ENCODE assay signal across 13 cellular contexts in genomic region chr5:138594305-138595058, GRCh38. TPM values are rescaled to one million over a fixed set of nuclear protein-coding genes. Genes with fewer than 3 reads are reported as not detected.
DNase-seq lines count a peak whose midpoint lies in the region; ATAC-seq and TF ChIP-seq lines count a peak whose summit lies in the region.
"Had no signal": no experiment of that assay in that cellular context is flagged by ENCODE, and none has a peak within 500 bp of the region (broad histone marks: within the 10 kb centered on the region; RNA-seq: fewer than 3 reads in every experiment).

No MANE protein-coding gene starts in this region.

- H3K4me3 Mint-ChIP-seq in activated naive CD4-positive, alpha-beta T cell treated with anti-CD3 and anti-CD28 coated beads, Interleukin-2, amount 10 ng/mL, durations not matched to agents 7 days and 5 days, result no peak overlapping the region
- no peak overlapping the region for H3K4me3 Mint-ChIP-seq in progenitor cell of endocrine pancreas (ENCODE audit: low read depth)
- H3K4me3 Mint-ChIP-seq: activated naive CD4-positive, alpha-beta T cell treated with anti-CD3 and anti-CD28 coated beads for 36 hours had no signal

- intact Hi-C loops in vagina (cut with DNase I), result no loop called here

- TF ChIP-seq POLR2A in GM18505 (IDR thresholded peaks at IDR 0.05; ENCODE audit: borderline replicate concordance, extremely low read depth, insufficient read depth, insufficient read length) (no peak), vagina (IDR thresholded peaks at IDR 0.05) (no peak)

- H3K27me3 ChIP-seq in vagina, result no peaks in the 10 kb centered on the region
- H3K27me3 ChIP-seq: BLaER1 had no signal

- H3K36me3 ChIP-seq in vagina, result no peaks in the 10 kb centered on the region
- H3K36me3 ChIP-seq: BLaER1, HAP-1 had no signal

- H3K27ac ChIP-seq in vagina, result no peak overlapping the region
- H3K27ac ChIP-seq: BLaER1 had no signal

- H3K4me3 ChIP-seq in cardiac fibroblast (replicated peaks in 1 of 2; ENCODE audit: low read depth in 2 of 2, low read length in 2 of 2), result no peak overlapping the region
- no peak overlapping the region for H3K4me3 ChIP-seq in vagina
- H3K4me3 ChIP-seq: BLaER1, HAP-1 had no signal

- peak; percentile 27; the same call in 1 of the 2 replicates for TF ChIP-seq CTCF in LNCAP (IDR thresholded peaks at IDR 0.05)
- TF ChIP-seq CTCF in cardiac fibroblast (IDR thresholded peaks at IDR 0.05; ENCODE audit: low read depth, low read length), result peak; percentile 58
- TF ChIP-seq CTCF in progenitor cell of endocrine pancreas (IDR thresholded peaks at IDR 0.05; ENCODE audit: unreplicated experiment), result peak; percentile 46
- TF ChIP-seq CTCF in vagina (IDR thresholded peaks at IDR 0.05), result no peak

- H3K9me3 Mint-ChIP-seq in activated naive CD4-positive, alpha-beta T cell treated with anti-CD3 and anti-CD28 coated beads, Interleukin-2, amount 10 ng/mL, durations not matched to agents 7 days and 5 days, result no peaks in the 10 kb centered on the region
- H3K9me3 Mint-ChIP-seq in activated naive CD4-positive, alpha-beta T cell treated with anti-CD3 and anti-CD28 coated beads, Interleukin-2, amount 50 U/mL, for 72 hours, result no peaks in the 10 kb centered on the region
- no peaks in the 10 kb centered on the region for H3K9me3 Mint-ChIP-seq in progenitor cell of endocrine pancreas (ENCODE audit: low read depth)
- H3K9me3 Mint-ChIP-seq: activated naive CD4-positive, alpha-beta T cell treated with anti-CD3 and anti-CD28 coated beads for 36 hours had no signal

- ATAC-seq in activated naive CD4-positive, alpha-beta T cell treated with anti-CD3 and anti-CD28 coated beads, Interleukin-2, amount 50 U/mL, for 72 hours, result no peak
- ATAC-seq in GM18505 (IDR thresholded peaks at IDR 0.05; ENCODE audit: unreplicated experiment) (no peak), HG02840 (IDR thresholded peaks at IDR 0.05; ENCODE audit: low FRiP score, unreplicated experiment) (no peak)

- peak overlapping the region; percentile 71 for H3K27ac Mint-ChIP-seq in activated naive CD4-positive, alpha-beta T cell treated with anti-CD3 and anti-CD28 coated beads, Interleukin-2, amount 10 ng/mL, durations not matched to agents 7 days and 5 days
- no peak overlapping the region for H3K27ac Mint-ChIP-seq in activated naive CD4-positive, alpha-beta T cell treated with anti-CD3 and anti-CD28 coated beads, Interleukin-2, amount 50 U/mL, for 72 hours
- peak overlapping the region; percentile 8 for H3K27ac Mint-ChIP-seq in progenitor cell of endocrine pancreas
- H3K27ac Mint-ChIP-seq: activated naive CD4-positive, alpha-beta T cell treated with anti-CD3 and anti-CD28 coated beads for 36 hours had no signal

- peaks cover 63% of the 10 kb centered on the region for H3K27me3 Mint-ChIP-seq in activated naive CD4-positive, alpha-beta T cell treated with anti-CD3 and anti-CD28 coated beads, Interleukin-2, amount 10 ng/mL, durations not matched to agents 7 days and 5 days
- H3K27me3 Mint-ChIP-seq in progenitor cell of endocrine pancreas, result peaks cover 3% of the 10 kb centered on the region

- H3K9me3 ChIP-seq in vagina, result no peaks in the 10 kb centered on the region
- H3K9me3 ChIP-seq: BLaER1, HAP-1 had no signal

- peak; percentile 23 for DNase-seq in activated naive CD4-positive, alpha-beta T cell treated with anti-CD3 and anti-CD28 coated beads, Interleukin-2, amount 10 ng/mL, durations not matched to agents 7 days and 5 days
- no peak for DNase-seq in activated naive CD4-positive, alpha-beta T cell treated with anti-CD3 and anti-CD28 coated beads, Interleukin-2, amount 50 U/mL, for 72 hours (ENCODE audit: low spot score in 2 of 2)
- DNase-seq in cardiac fibroblast (ENCODE audit: low read depth in 2 of 2) (no peak), progenitor cell of endocrine pancreas (ENCODE audit: low spot score, unreplicated experiment) (no peak), vagina (ENCODE audit: extremely low spot score in 2 of 2) (no peak)
- DNase-seq: activated CD4-positive, alpha-beta T cell treated with anti-CD3 and anti-CD28 coated beads for 1 hour; activated naive CD4-positive, alpha-beta T cell treated with anti-CD3 and anti-CD28 coated beads for 36 hours; RPMI8226 had no signal

- no peaks in the 10 kb centered on the region for H3K4me1 ChIP-seq in vagina
- H3K4me1 ChIP-seq: HAP-1 had no signal

- no peaks in the 10 kb centered on the region for H3K4me1 Mint-ChIP-seq in activated naive CD4-positive, alpha-beta T cell treated with anti-CD3 and anti-CD28 coated beads, Interleukin-2, amount 10 ng/mL, durations not matched to agents 7 days and 5 days
- no peaks in the 10 kb centered on the region for H3K4me1 Mint-ChIP-seq in progenitor cell of endocrine pancreas (ENCODE audit: low read depth)

- no peaks in the 10 kb centered on the region for H3K36me3 Mint-ChIP-seq in activated naive CD4-positive, alpha-beta T cell treated with anti-CD3 and anti-CD28 coated beads, Interleukin-2, amount 10 ng/mL, durations not matched to agents 7 days and 5 days
- no peaks in the 10 kb centered on the region for H3K36me3 Mint-ChIP-seq in activated naive CD4-positive, alpha-beta T cell treated with anti-CD3 and anti-CD28 coated beads, Interleukin-2, amount 50 U/mL, for 72 hours
- H3K36me3 Mint-ChIP-seq in progenitor cell of endocrine pancreas (ENCODE audit: insufficient read depth), result no peaks in the 10 kb centered on the region

- CTCF ChIA-PET in activated naive CD4-positive, alpha-beta T cell treated with anti-CD3 and anti-CD28 coated beads, Interleukin-2, amount 10 ng/mL, durations not matched to agents 7 days and 5 days (lab: Charles Lee), result interaction anchor here (1.0 to 1.6 kb wide), 2 partner anchors 15 to 26 kb away, joined by 3 to 5 read pairs; no protein-coding TSS in a partner anchor

RNA-seq across cellular contexts. Expression of gene HSPA9, which starts 19.3 kb away (rescaled TPM):
- 100 to 1,000 TPM; 346 to 393 TPM for total RNA-seq in activated naive CD4-positive, alpha-beta T cell treated with anti-CD3 and anti-CD28 coated beads, Interleukin-2, amount 50 U/mL, for 72 hours
- total RNA-seq in progenitor cell of endocrine pancreas, result 174 and 185 TPM in 2 replicates
- 156 TPM for total RNA-seq in vagina

RNA-seq across cellular contexts. Expression of gene ETF1, which starts 51.4 kb away (rescaled TPM):
- total RNA-seq in activated naive CD4-positive, alpha-beta T cell treated with anti-CD3 and anti-CD28 coated beads, Interleukin-2, amount 50 U/mL, for 72 hours, result 100 to 1,000 TPM; 109 to 120 TPM
- total RNA-seq in progenitor cell of endocrine pancreas, result 73.1 and 77.6 TPM in 2 replicates
- total RNA-seq in vagina, result 60.6 TPM

Comparison
In these comparisons a context has a peak if more than half of its experiments do, and no peak if none do; other contexts are left out.
1. H3K27ac Mint-ChIP-seq: peak in activated naive CD4-positive, alpha-beta T cell treated with anti-CD3 and anti-CD28 coated beads, Interleukin-2, amount 10 ng/mL, durations not matched to agents 7 days and 5 days (single experiment) and progenitor cell of endocrine pancreas (single experiment); none in activated naive CD4-positive, alpha-beta T cell treated with anti-CD3 and anti-CD28 coated beads, Interleukin-2, amount 50 U/mL, for 72 hours (0 of 2).
2. CTCF ChIP-seq: peak in LNCAP (single experiment), cardiac fibroblast (single experiment) and progenitor cell of endocrine pancreas (single experiment); none in vagina (0 of 3).